8 cellular contexts compared by ENCODE assay signal in genomic region chr12:92144045-92144630, GRCh38. TPM values are rescaled to one million over a fixed set of nuclear protein-coding genes. Genes with fewer than 3 reads are reported as not detected.
DNase-seq lines count a peak whose midpoint lies in the region; ATAC-seq, FAIRE-seq and TF ChIP-seq lines count a peak whose summit lies in the region.

No MANE protein-coding gene starts in this region.

- peaks cover 0 to 19% of the 10 kb centered on the region in 2 experiments for H3K36me3 ChIP-seq in keratinocyte (ENCODE audit: control insufficient read depth in 2 of 2, extremely low read depth in 1 of 2, insufficient read depth in 2 of 2, low read length in 2 of 2)

- DNase-seq in GM10266 (ENCODE audit: extremely low spot score): peak; percentile 52
- DNase-seq in NCI-H345 (lab: John Stamatoyannopoulos, UW): peak; percentile 77
- DNase-seq in activated CD4-positive, CD25-positive, alpha-beta regulatory T cell treated with anti-CD3 and anti-CD28 coated beads, Interleukin-2, amount 50 U/mL, for 16 hours (ENCODE audit: low read depth, low spot score): peak; percentile 61
- peak; percentile 53 to 70 for DNase-seq in central memory CD8-positive, alpha-beta T cell (ENCODE audit: low spot score in 2 of 2)
- DNase-seq in keratinocyte (ENCODE audit: low read depth, low spot score): peak; percentile 76
- peak; percentile 24 to 44 for DNase-seq in stimulated activated CD4-positive, alpha-beta T cell treated with anti-CD3 and anti-CD28 coated beads, Interleukin-15, amount 100 ng/mL, for 1 hour (ENCODE audit: low read depth in 1 of 2, low spot score in 1 of 2)

- no peak overlapping the region for H2AFZ ChIP-seq in keratinocyte (ENCODE audit: control insufficient read depth, low read length)

- no peaks in the 10 kb centered on the region for H3K27me3 ChIP-seq in keratinocyte (ENCODE audit: control insufficient read depth, extremely low read depth, insufficient read depth, low read length)

- peak overlapping the region; percentile 99 for H3K27ac Mint-ChIP-seq in central memory CD8-positive, alpha-beta T cell (ENCODE audit: low read depth)

- H3K9me1 ChIP-seq in keratinocyte (ENCODE audit: control insufficient read depth, extremely low read depth, insufficient read depth, low read length): no peaks in the 10 kb centered on the region

- peaks cover 62% of the 10 kb centered on the region for H3K79me2 ChIP-seq in keratinocyte (ENCODE audit: control insufficient read depth, insufficient read depth, low read length)

- H4K20me1 ChIP-seq in keratinocyte (ENCODE audit: control insufficient read depth, extremely low read depth, insufficient read depth, low read length): peaks cover 5% of the 10 kb centered on the region

- H3K4me1 Mint-ChIP-seq in central memory CD8-positive, alpha-beta T cell: peaks cover 43% of the 10 kb centered on the region

- H3K9me3 ChIP-seq in keratinocyte (ENCODE audit: control insufficient read depth, low read depth, low read length): no peaks in the 10 kb centered on the region

- peaks cover 75% of the 10 kb centered on the region for H3K36me3 Mint-ChIP-seq in central memory CD8-positive, alpha-beta T cell (ENCODE audit: insufficient read depth)

- dilution Hi-C loops in keratinocyte (cut with MboI; ENCODE audit: extremely low pct_ligation_motif_present, low sequenced_read_pairs): no loop called here

- TF ChIP-seq CTCF in GM10266 (IDR thresholded peaks at IDR 0.05; ENCODE audit: control insufficient read depth, insufficient read depth, low read depth, missing control alignments) (peak; percentile 70), keratinocyte (optimal IDR thresholded peaks at IDR 0.05 in 1 of 3, IDR thresholded peaks at IDR 0.05 in 1 of 3, conservative IDR thresholded peaks at IDR 0.05 in 1 of 3; ENCODE audit: extremely low read depth in 1 of 3, insufficient read depth in 2 of 3, low read length in 3 of 3) (peak; percentile 73 to 87 (median 79))

- H3K4me3 Mint-ChIP-seq in central memory CD8-positive, alpha-beta T cell: peak overlapping the region; percentile 89

- H3K4me2 ChIP-seq in keratinocyte (ENCODE audit: control insufficient read depth, extremely low read depth, insufficient read depth, low read depth, low read length): peak overlapping the region; percentile 89

- H3K27ac ChIP-seq in keratinocyte (ENCODE audit: control insufficient read depth, insufficient read depth, low read length): peak overlapping the region; percentile 99

- ATAC-seq in HG03139 (IDR thresholded peaks at IDR 0.05; ENCODE audit: unreplicated experiment) (peak; percentile 21), HG02970 (IDR thresholded peaks at IDR 0.05; ENCODE audit: low FRiP score, unreplicated experiment) (no peak)
- ATAC-seq in central memory CD8-positive, alpha-beta T cell (replicated peaks; ENCODE audit: extremely low read depth, poor library complexity, severe bottlenecking): peak; percentile 19

- H3K27me3 Mint-ChIP-seq in central memory CD8-positive, alpha-beta T cell: no peaks in the 10 kb centered on the region

- peak overlapping the region; percentile 71 to 96 (median 93) for H3K4me3 ChIP-seq in keratinocyte (ENCODE audit: control insufficient read depth in 2 of 3, extremely low read depth in 1 of 3, insufficient read depth in 2 of 3, low read depth in 1 of 3, low read length in 3 of 3)

- H3K4me1 ChIP-seq in keratinocyte (ENCODE audit: control insufficient read depth, extremely low read depth, insufficient read depth, low read length): peaks cover 40% of the 10 kb centered on the region

- H3K9ac ChIP-seq in keratinocyte (ENCODE audit: control insufficient read depth, extremely low read depth, insufficient read depth, low read length): peak overlapping the region; percentile 91

- peak; percentile 89 for FAIRE-seq in keratinocyte (lab: Jason Lieb, UNC)

- H3K9me3 Mint-ChIP-seq in central memory CD8-positive, alpha-beta T cell: no peaks in the 10 kb centered on the region

RNA-seq across cellular contexts. Expression of gene BTG1, which starts 1.5 kb away (rescaled TPM):
- polyA plus RNA-seq in keratinocyte: 36.8 to 58.5 TPM (median 40.7 TPM) in 3 replicates
- polyA plus RNA-seq in keratinocyte (2011; ENCODE audit: low read depth): 233 TPM
- polyA plus RNA-seq in keratinocyte (2011; cell fraction: cytosol; rRNA removed): 56.8 and 71.8 TPM in 2 replicates
- polyA plus RNA-seq in keratinocyte (2011; cell fraction: nucleus; rRNA removed): 66.3 and 69.7 TPM in 2 replicates
- 33.3 and 129 TPM in 2 replicates for polyA plus RNA-seq in keratinocyte (2012; ENCODE audit: low replicate concordance)
- polyA minus RNA-seq in keratinocyte: 48.3 to 107 TPM (median 85.3 TPM) in 3 replicates
- 17.8 TPM for polyA minus RNA-seq in keratinocyte (2011; cell fraction: cytosol; rRNA and poly(A)+ RNA removed)
- polyA minus RNA-seq in keratinocyte (2011; cell fraction: nucleus; rRNA and poly(A)+ RNA removed): 40.1 and 70.0 TPM in 2 replicates
